9 cellular contexts compared by ENCODE assay signal in the genomic region with DNA sequence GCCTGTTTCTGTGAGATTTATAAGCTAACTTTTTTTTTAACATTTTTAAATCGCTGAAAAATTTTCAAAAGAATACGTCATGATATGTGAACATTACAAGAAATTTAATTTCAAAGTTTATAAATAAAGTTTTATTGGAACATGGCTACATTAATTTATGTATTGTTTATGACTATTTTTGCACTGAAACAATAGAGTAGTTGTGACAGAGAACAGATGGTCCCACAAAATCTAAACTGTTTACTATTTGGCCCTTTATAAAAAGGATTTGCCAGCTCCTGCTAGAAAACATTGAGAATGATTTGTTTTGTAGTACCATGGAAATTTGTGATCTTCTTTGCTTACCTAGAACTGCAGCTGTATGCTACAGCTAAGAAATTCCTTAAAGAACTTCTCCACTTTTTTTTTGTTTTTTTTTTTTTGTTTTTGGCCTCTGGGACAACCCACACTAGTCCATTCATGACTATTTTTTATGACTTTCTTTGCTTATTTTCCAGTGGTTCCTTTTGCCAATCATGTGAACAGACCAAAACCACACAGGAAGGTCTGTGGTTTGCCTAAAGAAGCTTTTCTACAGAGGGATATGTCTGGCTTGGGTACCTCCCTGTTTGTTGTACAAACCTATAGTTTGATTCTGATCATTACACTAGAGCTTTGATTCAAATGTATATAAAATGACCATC. TPM values are rescaled to one million over a fixed set of nuclear protein-coding genes. Genes with fewer than 3 reads are reported as not detected.
DNase-seq lines count a peak whose midpoint lies in the region; ATAC-seq and TF ChIP-seq lines count a peak whose summit lies in the region.
"Had no signal": no experiment of that assay in that cellular context is flagged by ENCODE, and none has a peak within 500 bp of the region (broad histone marks: within the 10 kb centered on the region; RNA-seq: fewer than 3 reads in every experiment).

No MANE protein-coding gene starts in this region.

- CTCF ChIA-PET in activated CD8-positive, alpha-beta T cell treated with anti-CD3 and anti-CD28 coated beads, Interleukin-2, amount 10 ng/mL, durations not matched to agents 7 days and 5 days (lab: Charles Lee): interaction anchor here (1.0 to 10.0 kb wide), 10 partner anchors 13 to 118 kb away, joined by 3 to 158 read pairs (median 6); no protein-coding TSS in a partner anchor

- peaks cover 0 to 26% (median 7%) of the 10 kb centered on the region in 4 donors for H3K4me1 ChIP-seq in transverse colon

- no peaks in the 10 kb centered on the region for H3K9me3 Mint-ChIP-seq in activated CD8-positive, alpha-beta T cell treated with anti-CD3 and anti-CD28 coated beads, Interleukin-2, amount 10 ng/mL, durations not matched to agents 7 days and 5 days (ENCODE audit: insufficient read depth)
- H3K9me3 Mint-ChIP-seq in naive thymus-derived CD8-positive, alpha-beta T cell: no peaks in the 10 kb centered on the region

- TF ChIP-seq POLR2A in transverse colon (IDR thresholded peaks at IDR 0.05): no peak

- intact Hi-C loops in transverse colon (cut with DNase I; ENCODE audit: low total_unique reads): no loop called here

- DNase-seq in GM12865 (ENCODE audit: low read depth) (peak; percentile 68), KG1 (lab: John Stamatoyannopoulos, UW) (peak; percentile 33), transverse colon (no peak), NCI-H1105 treated with DMSO at 0.1 percent for 48 hours (lab: John Stamatoyannopoulos, UW) (no peak), NCI-H1694 treated with DMSO at 0.1 percent for 48 hours (lab: John Stamatoyannopoulos, UW) (no peak)
- DNase-seq in activated CD8-positive, alpha-beta T cell treated with anti-CD3 and anti-CD28 coated beads, Interleukin-2, amount 10 ng/mL, durations not matched to agents 7 days and 5 days: peak; percentile 80
- DNase-seq in naive thymus-derived CD8-positive, alpha-beta T cell: peak in 6 of 10 donors; percentile 7 to 68 (median 38)
- DNase-seq in stimulated activated CD4-positive, alpha-beta T cell treated with anti-CD3 and anti-CD28 coated beads, Interleukin-4, amount 100 ng/mL, for 24 hours: no peak
- DNase-seq: amniotic stem cell had no signal

- H3K9me3 ChIP-seq in transverse colon: no peaks in the 10 kb centered on the region

- TF ChIP-seq EP300 in transverse colon (IDR thresholded peaks at IDR 0.05; ENCODE audit: low read depth): no peak

- H3K36me3 Mint-ChIP-seq in activated CD8-positive, alpha-beta T cell treated with anti-CD3 and anti-CD28 coated beads, Interleukin-2, amount 10 ng/mL, durations not matched to agents 7 days and 5 days (ENCODE audit: low read depth): peaks cover 2% of the 10 kb centered on the region
- no peaks in the 10 kb centered on the region for H3K36me3 Mint-ChIP-seq in naive thymus-derived CD8-positive, alpha-beta T cell

- H3K27ac Mint-ChIP-seq in activated CD8-positive, alpha-beta T cell treated with anti-CD3 and anti-CD28 coated beads, Interleukin-2, amount 10 ng/mL, durations not matched to agents 7 days and 5 days: peak overlapping the region; percentile 78
- peak overlapping the region in 2 of 10 donors; percentile 2 to 43 for H3K27ac Mint-ChIP-seq in naive thymus-derived CD8-positive, alpha-beta T cell

- TF ChIP-seq CTCF in GM12865 (IDR thresholded peaks at IDR 0.05; ENCODE audit: insufficient read depth, low read depth, low read length, missing control alignments) (no peak), transverse colon (IDR thresholded peaks at IDR 0.05) (no peak)

- in situ Hi-C loops in transverse colon (cut with MboI; ENCODE audit: low pct_ligation_motif_present in 1 of 4, low pct_unique_long_range_greater_than_20kb in 1 of 4, low sequenced_read_pairs in 3 of 4): no loop called here

- WGBS in transverse colon (ENCODE audit: low coverage in 1 of 2), 2 donors: 62 to 74% methylated on average over 2 of the region's 2 CpGs

- H3K4me3 Mint-ChIP-seq in activated CD8-positive, alpha-beta T cell treated with anti-CD3 and anti-CD28 coated beads, Interleukin-2, amount 10 ng/mL, durations not matched to agents 7 days and 5 days: peak overlapping the region; percentile 48
- H3K4me3 Mint-ChIP-seq in naive thymus-derived CD8-positive, alpha-beta T cell: peak overlapping the region; percentile 34 to 83 (median 68)

- H3K27me3 Mint-ChIP-seq in activated CD8-positive, alpha-beta T cell treated with anti-CD3 and anti-CD28 coated beads, Interleukin-2, amount 10 ng/mL, durations not matched to agents 7 days and 5 days (ENCODE audit: low read depth): peaks cover 2% of the 10 kb centered on the region
- peaks cover 0 to 10% (median 0%) of the 10 kb centered on the region in 5 donors for H3K27me3 Mint-ChIP-seq in naive thymus-derived CD8-positive, alpha-beta T cell

- no peaks in the 10 kb centered on the region for H3K27me3 ChIP-seq in transverse colon

- POLR2A ChIA-PET in activated CD8-positive, alpha-beta T cell treated with anti-CD3 and anti-CD28 coated beads, Interleukin-2, amount 10 ng/mL, durations not matched to agents 7 days and 5 days (lab: Charles Lee): interaction anchor here (0.9 kb wide), 1 partner anchor 101 kb away, joined by 3 read pairs; no protein-coding TSS in a partner anchor
- POLR2A ChIA-PET in naive thymus-derived CD8-positive, alpha-beta T cell (lab: Charles Lee): interaction anchor here (1.1 kb wide), 1 partner anchor 13 kb away, joined by 9 read pairs; no protein-coding TSS in a partner anchor

- H3K27ac ChIP-seq in transverse colon: no peak overlapping the region

- H3K4me3 ChIP-seq in GM12865 (ENCODE audit: low read depth, low read length): no peak overlapping the region
- no peak overlapping the region for H3K4me3 ChIP-seq in transverse colon

- H3K4me1 Mint-ChIP-seq in activated CD8-positive, alpha-beta T cell treated with anti-CD3 and anti-CD28 coated beads, Interleukin-2, amount 10 ng/mL, durations not matched to agents 7 days and 5 days (ENCODE audit: low read depth): peaks cover 58% of the 10 kb centered on the region
- peaks cover 33 to 60% (median 59%) of the 10 kb centered on the region in 4 donors for H3K4me1 Mint-ChIP-seq in naive thymus-derived CD8-positive, alpha-beta T cell

- H3K36me3 ChIP-seq in transverse colon: no peaks in the 10 kb centered on the region

- peak; percentile 81 for ATAC-seq in activated CD8-positive, alpha-beta T cell treated with anti-CD3 and anti-CD28 coated beads, Interleukin-2, amount 10 ng/mL, durations not matched to agents 7 days and 5 days
- peak; percentile 74 to 77 for ATAC-seq in naive thymus-derived CD8-positive, alpha-beta T cell

RNA-seq across cellular contexts. Expression of a gene that starts 55.7 kb away (rescaled TPM):
- 1 to 10 TPM; 5.2 to 5.9 TPM for total RNA-seq in activated CD8-positive, alpha-beta T cell treated with anti-CD3 and anti-CD28 coated beads, Interleukin-2, amount 10 ng/mL, durations not matched to agents 7 days and 5 days
- 1 to 10 TPM; 3.0 to 5.0 TPM for total RNA-seq in naive thymus-derived CD8-positive, alpha-beta T cell
- polyA plus RNA-seq in naive thymus-derived CD8-positive, alpha-beta T cell: 1 to 10 TPM; 1.3 to 5.3 (median 1.9) TPM
- 10 to 100 TPM in 3 of 4 donors, 1 to 10 TPM in 1; 7.2 to 47.9 (median 19.1) TPM for total RNA-seq in transverse colon

Comparison
In these comparisons a context has a peak if more than half of its experiments do, and no peak if none do; other contexts are left out.
1. DNase-seq: peak in GM12865 (single experiment), KG1 (single experiment), activated CD8-positive, alpha-beta T cell treated with anti-CD3 and anti-CD28 coated beads, Interleukin-2, amount 10 ng/mL, durations not matched to agents 7 days and 5 days (single experiment) and naive thymus-derived CD8-positive, alpha-beta T cell (6 of 10); none in transverse colon (single experiment), NCI-H1105 treated with DMSO at 0.1 percent for 48 hours (single experiment), stimulated activated CD4-positive, alpha-beta T cell treated with anti-CD3 and anti-CD28 coated beads, Interleukin-4, amount 100 ng/mL, for 24 hours (single experiment) and NCI-H1694 treated with DMSO at 0.1 percent for 48 hours (single experiment).